In genomic region chr21:37675202-37675801, GRCh38 we compare ENCODE assay signal across 8 cellular contexts.
DNase-seq lines count a peak whose midpoint lies in the region; ATAC-seq and TF ChIP-seq lines count a peak whose summit lies in the region.

No MANE protein-coding gene starts in this region.

- H3K27me3 ChIP-seq in BJ (ENCODE audit: control insufficient read depth, insufficient read depth, low read length) (peaks cover 11% of the 10 kb centered on the region), PC-9 (ENCODE audit: insufficient read depth, low read depth) (peaks cover 3% of the 10 kb centered on the region; the same call in 1 of the 2 replicates), uterus (no peaks in the 10 kb centered on the region)

- ATAC-seq in HG03432 (IDR thresholded peaks at IDR 0.05; ENCODE audit: unreplicated experiment) (peak; percentile 47), HG03469 (IDR thresholded peaks at IDR 0.05; ENCODE audit: unreplicated experiment) (no peak)

- peaks cover 23% of the 10 kb centered on the region for H3K4me1 ChIP-seq in PC-9 (replicated peaks; ENCODE audit: insufficient read depth)
- peaks cover 0 to 4% of the 10 kb centered on the region in 2 donors for H3K4me1 ChIP-seq in uterus

- POLR2A ChIA-PET in BJ (lab: Charles Lee): no interaction called here
- POLR2A ChIA-PET in PC-9 (lab: Charles Lee; ENCODE audit: unreplicated experiment): no interaction called here

- DNase-seq in BJ (ENCODE audit: low read depth): no peak
- peak in 1 of 2 experiments; percentile 50 for DNase-seq in PC-9
- DNase-seq in activated gamma-delta T cell treated with Interleukin-2 at 50 U/mL for 16 hours: peak; percentile 31
- DNase-seq in glomerular visceral epithelial cell (ENCODE audit: extremely low spot score): peak; percentile 44
- DNase-seq in pons (ENCODE audit: low spot score): peak; percentile 16
- DNase-seq in uterus: peak; percentile 60 to 62

- TF ChIP-seq POLR2A in uterus (IDR thresholded peaks at IDR 0.05): no peak

- TF ChIP-seq CTCF in BJ (IDR thresholded peaks at IDR 0.05; ENCODE audit: insufficient read depth, low read depth, low read length) (peak; percentile 94), PC-9 (conservative IDR thresholded peaks at IDR 0.05) (peak; percentile 85), uterus (IDR thresholded peaks at IDR 0.05) (peak; percentile 70 to 95 (median 85))

- intact Hi-C loops in PC-9 (cut with micrococcal nuclease; ENCODE audit: unreplicated experiment): no loop called here
- intact Hi-C loops in uterus (cut with DNase I; ENCODE audit: low total_unique reads): loop anchor here (10.0 kb wide), 1 partner anchor 679 kb away; no protein-coding TSS in a partner anchor

- no peaks in the 10 kb centered on the region for H4K20me1 ChIP-seq in PC-9 (ENCODE audit: insufficient read depth)

- H3K4me3 ChIP-seq in BJ (ENCODE audit: low read depth, low read length): no peak overlapping the region
- H3K4me3 ChIP-seq in PC-9: no peak overlapping the region
- no peak overlapping the region for H3K4me3 ChIP-seq in uterus

- no peaks in the 10 kb centered on the region for H3K79me2 ChIP-seq in PC-9 (ENCODE audit: low read depth)

- no peaks in the 10 kb centered on the region for H3K9me3 ChIP-seq in PC-9 (ENCODE audit: insufficient read depth, low read depth)
- H3K9me3 ChIP-seq in uterus: no peaks in the 10 kb centered on the region

- CTCF ChIA-PET in BJ (lab: Yijun Ruan, JAX) (interaction anchor here (0.6 to 3.0 kb wide), 38 partner anchors 8 to 1811 kb away, joined by 3 to 16 read pairs (median 3); no protein-coding TSS in a partner anchor), PC-9 (lab: Charles Lee) (interaction anchor here (0.8 to 1.5 kb wide), 2 partner anchors 26 to 39 kb away, joined by 3 read pairs; no protein-coding TSS in a partner anchor)

- H3K9me2 ChIP-seq in PC-9 (ENCODE audit: insufficient read depth): no peaks in the 10 kb centered on the region

- peak overlapping the region; percentile 30; the same call in 1 of the 2 replicates for H3K4me2 ChIP-seq in PC-9

- H2AFZ ChIP-seq in PC-9: no peak overlapping the region

- peaks cover 6% of the 10 kb centered on the region; the same call in 1 of the 2 replicates for H3F3A ChIP-seq in PC-9 (ENCODE audit: insufficient read depth, low read depth)

- H3K36me3 ChIP-seq in BJ (ENCODE audit: control insufficient read depth, insufficient read depth, low read length) (no peaks in the 10 kb centered on the region), PC-9 (ENCODE audit: low read depth) (no peaks in the 10 kb centered on the region), uterus (no peaks in the 10 kb centered on the region)

- H3K27ac ChIP-seq in PC-9 (no peak overlapping the region), uterus (no peak overlapping the region)

- BruUV-seq in PC-9 (replicated peaks; lab: Mats Ljungman, UMichigan): no TSS peak
